In the genomic region with DNA sequence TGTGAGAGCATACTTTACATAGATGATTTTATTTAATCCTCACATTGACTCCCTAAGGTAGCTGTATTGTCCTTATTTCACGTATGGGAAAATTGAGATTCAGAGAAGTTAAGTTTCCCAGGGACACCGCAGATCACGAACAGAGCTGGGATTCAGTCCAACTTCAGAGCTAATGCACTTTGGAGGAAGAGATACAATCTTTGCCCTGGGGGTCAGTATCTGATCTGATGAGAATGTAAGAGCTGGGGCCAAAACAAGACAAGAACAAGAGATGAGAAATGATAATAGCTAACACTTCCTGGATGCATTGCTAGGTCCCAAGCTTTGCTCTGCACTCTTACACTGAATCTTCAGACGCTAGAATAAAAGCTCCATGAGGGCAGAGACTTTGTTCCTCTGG, we compare ENCODE assay signal across 1 cellular context.
TF ChIP-seq lines count a peak whose summit lies in the region.

No MANE protein-coding gene starts in this region.

TF ChIP-seq in SK-N-SH, 30 proteins besides CTCF, POLR2A, EP300 and RAD21:
- TF ChIP-seq TAF1 (IDR thresholded peaks at IDR 0.05; ENCODE audit: borderline replicate concordance, low read depth, low read length) (no peak), MEF2A (IDR thresholded peaks at IDR 0.05; ENCODE audit: borderline replicate concordance, low read depth) (no peak), JUND (IDR thresholded peaks at IDR 0.05) (peak; percentile 28; the same call in 1 of the 2 replicates), TCF12 (IDR thresholded peaks at IDR 0.05) (peak; percentile 26; the same call in 1 of the 2 replicates), GATA2 (CRISPR knock-in tag; IDR thresholded peaks at IDR 0.05) (peak; percentile 74), RCOR1 (IDR thresholded peaks at IDR 0.05; ENCODE audit: low read length) (peak; percentile 79), FOXM1 (IDR thresholded peaks at IDR 0.05; ENCODE audit: low read depth) (no peak), ZBTB33 (IDR thresholded peaks at IDR 0.05; ENCODE audit: borderline replicate concordance, low read depth) (no peak), CHD2 (IDR thresholded peaks at IDR 0.05; ENCODE audit: low read length, partially characterized antibody) (peak; percentile 30), NFIC (IDR thresholded peaks at IDR 0.05; ENCODE audit: borderline replicate concordance) (peak; percentile 62; the same call in 1 of the 2 replicates), SIN3A (IDR thresholded peaks at IDR 0.05; ENCODE audit: borderline replicate concordance, low read depth, low read length) (no peak), MXI1 (IDR thresholded peaks at IDR 0.05; ENCODE audit: low read depth, low read length) (no peak), NRF1 (IDR thresholded peaks at IDR 0.05; ENCODE audit: low read depth, low read length) (no peak), RFX5 (IDR thresholded peaks at IDR 0.05; ENCODE audit: low read length) (no peak), REST (IDR thresholded peaks at IDR 0.05; ENCODE audit: low read depth, low read length) (no peak), FOXJ3 (CRISPR knock-in tag; IDR thresholded peaks at IDR 0.05) (no peak)
- TF ChIP-seq, protein P1, sequence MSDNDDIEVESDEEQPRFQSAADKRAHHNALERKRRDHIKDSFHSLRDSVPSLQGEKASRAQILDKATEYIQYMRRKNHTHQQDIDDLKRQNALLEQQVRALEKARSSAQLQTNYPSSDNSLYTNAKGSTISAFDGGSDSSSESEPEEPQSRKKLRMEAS (IDR thresholded peaks at IDR 0.05; ENCODE audit: low read depth) = no peak
- TF ChIP-seq, protein P2, sequence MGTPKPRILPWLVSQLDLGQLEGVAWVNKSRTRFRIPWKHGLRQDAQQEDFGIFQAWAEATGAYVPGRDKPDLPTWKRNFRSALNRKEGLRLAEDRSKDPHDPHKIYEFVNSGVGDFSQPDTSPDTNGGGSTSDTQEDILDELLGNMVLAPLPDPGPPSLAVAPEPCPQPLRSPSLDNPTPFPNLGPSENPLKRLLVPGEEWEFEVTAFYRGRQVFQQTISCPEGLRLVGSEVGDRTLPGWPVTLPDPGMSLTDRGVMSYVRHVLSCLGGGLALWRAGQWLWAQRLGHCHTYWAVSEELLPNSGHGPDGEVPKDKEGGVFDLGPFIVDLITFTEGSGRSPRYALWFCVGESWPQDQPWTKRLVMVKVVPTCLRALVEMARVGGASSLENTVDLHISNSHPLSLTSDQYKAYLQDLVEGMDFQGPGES (IDR thresholded peaks at IDR 0.05; ENCODE audit: low read depth, low read length) = no peak
TF ChIP-seq in SK-N-SH: peak in this region for 6.
